In genomic region chr22:38751422-38752346, GRCh38 we compare ENCODE assay signal across 8 cellular contexts. TPM values are rescaled to one million over a fixed set of nuclear protein-coding genes. Genes with fewer than 3 reads are reported as not detected.
DNase-seq lines count a peak whose midpoint lies in the region; ATAC-seq and TF ChIP-seq lines count a peak whose summit lies in the region.

No MANE protein-coding gene starts in this region.

- peaks cover 55% of the 10 kb centered on the region for H3K4me1 Mint-ChIP-seq in activated CD8-positive, alpha-beta T cell treated with anti-CD3 and anti-CD28 coated beads for 36 hours (ENCODE audit: low read depth)
- H3K4me1 Mint-ChIP-seq in endothelial cell (ENCODE audit: unreplicated experiment), result peaks cover 13% of the 10 kb centered on the region

- peak overlapping the region; percentile 80 for H3K4me3 Mint-ChIP-seq in activated CD8-positive, alpha-beta T cell treated with anti-CD3 and anti-CD28 coated beads for 36 hours
- no peak overlapping the region for H3K4me3 Mint-ChIP-seq in endothelial cell (ENCODE audit: unreplicated experiment)

- peak; percentile 48 for ATAC-seq in GM18907 (IDR thresholded peaks at IDR 0.05; ENCODE audit: unreplicated experiment)
- ATAC-seq in activated CD8-positive, alpha-beta T cell treated with anti-CD3 and anti-CD28 coated beads for 36 hours, result peak; percentile 48

- intact Hi-C loops in activated CD8-positive, alpha-beta T cell treated with anti-CD3 and anti-CD28 coated beads for 36 hours (cut with micrococcal nuclease), result loop anchor here (10.0 kb wide), 1 partner anchor 47 kb away; the partner anchor contains the start of genes GTPBP1 and JOSD1

- peak; percentile 95 for DNase-seq in LNCaP clone FGC (ENCODE audit: low read depth)
- DNase-seq in activated CD8-positive, alpha-beta T cell treated with anti-CD3 and anti-CD28 coated beads for 36 hours, result peak; percentile 88
- DNase-seq in germinal center (ENCODE audit: low spot score), result peak; percentile 78
- peak; percentile 56 for DNase-seq in stimulated activated CD8-positive, alpha-beta memory T cell treated with anti-CD3 and anti-CD28 coated beads, Interleukin-12 subunit alpha, Interleukin-12 subunit beta, amount 100 ng/mL, for 1 hour (ENCODE audit: low read depth)
- no peak for DNase-seq in endothelial cell (ENCODE audit: low spot score)
- no peak for DNase-seq in DMS153 (lab: John Stamatoyannopoulos, UW)
- no peak for DNase-seq in DMS53 (lab: John Stamatoyannopoulos, UW)

- peaks cover 62% of the 10 kb centered on the region for H3K36me3 Mint-ChIP-seq in activated CD8-positive, alpha-beta T cell treated with anti-CD3 and anti-CD28 coated beads for 36 hours (ENCODE audit: low read depth)
- peaks cover 25% of the 10 kb centered on the region for H3K36me3 Mint-ChIP-seq in endothelial cell (ENCODE audit: low read depth, unreplicated experiment)

- H3K4me3 ChIP-seq in LNCaP clone FGC (ENCODE audit: low read depth, low read length), result no peak overlapping the region

- POLR2A ChIA-PET in activated CD8-positive, alpha-beta T cell treated with anti-CD3 and anti-CD28 coated beads for 36 hours (lab: Charles Lee), result interaction anchor here (0.6 to 40.0 kb wide), 10 partner anchors 9 to 561 kb away, joined by 3 to 905 read pairs (median 4); partner anchors contain the start of genes CBY1, FAM227A, GTPBP1 and TOMM22

- peak; percentile 20; the same call in 1 of the 2 replicates for TF ChIP-seq CTCF in LNCaP clone FGC (IDR thresholded peaks at IDR 0.05; ENCODE audit: control insufficient read depth, extremely low read depth, insufficient read depth)
- no peak for TF ChIP-seq CTCF in activated CD8-positive, alpha-beta T cell treated with anti-CD3 and anti-CD28 coated beads for 36 hours (IDR thresholded peaks at IDR 0.05)
- TF ChIP-seq CTCF in endothelial cell (IDR thresholded peaks at IDR 0.05; ENCODE audit: unreplicated experiment), result no peak

- no peaks in the 10 kb centered on the region for H3K27me3 Mint-ChIP-seq in activated CD8-positive, alpha-beta T cell treated with anti-CD3 and anti-CD28 coated beads for 36 hours
- peaks cover 11% of the 10 kb centered on the region for H3K27me3 Mint-ChIP-seq in endothelial cell (ENCODE audit: unreplicated experiment)

- no peaks in the 10 kb centered on the region for H3K9me3 Mint-ChIP-seq in activated CD8-positive, alpha-beta T cell treated with anti-CD3 and anti-CD28 coated beads for 36 hours
- H3K9me3 Mint-ChIP-seq in endothelial cell (ENCODE audit: unreplicated experiment), result no peaks in the 10 kb centered on the region

- peak overlapping the region; percentile 99 for H3K27ac Mint-ChIP-seq in activated CD8-positive, alpha-beta T cell treated with anti-CD3 and anti-CD28 coated beads for 36 hours
- H3K27ac Mint-ChIP-seq in endothelial cell (ENCODE audit: unreplicated experiment), result no peak overlapping the region

- CTCF ChIA-PET in activated CD8-positive, alpha-beta T cell treated with anti-CD3 and anti-CD28 coated beads for 36 hours (lab: Charles Lee), result interaction anchor here (0.8 to 5.7 kb wide), 9 partner anchors 9 to 252 kb away, joined by 3 to 39 read pairs (median 6); partner anchors contain the start of gene NPTXR

RNA-seq across cellular contexts. Expression of gene SUN2, which starts 4.1 kb away (rescaled TPM):
- 100 to 1,000 TPM; 101 to 107 TPM for total RNA-seq in activated CD8-positive, alpha-beta T cell treated with anti-CD3 and anti-CD28 coated beads for 36 hours
- total RNA-seq in endothelial cell (ENCODE audit: unreplicated experiment), result 74.4 TPM

RNA-seq across cellular contexts. Expression of gene DNAL4, which starts 42.3 kb away (rescaled TPM):
- 1 to 10 TPM; 5.5 to 6.0 TPM for total RNA-seq in activated CD8-positive, alpha-beta T cell treated with anti-CD3 and anti-CD28 coated beads for 36 hours
- 20.2 TPM for total RNA-seq in endothelial cell (ENCODE audit: unreplicated experiment)

RNA-seq across cellular contexts. Expression of gene GTPBP1, which starts 45.9 kb away (rescaled TPM):
- 10 to 100 TPM; 93.3 to 97.6 TPM for total RNA-seq in activated CD8-positive, alpha-beta T cell treated with anti-CD3 and anti-CD28 coated beads for 36 hours
- total RNA-seq in endothelial cell (ENCODE audit: unreplicated experiment), result 44.5 TPM

RNA-seq across cellular contexts. Expression of gene JOSD1, which starts 50.9 kb away (rescaled TPM):
- total RNA-seq in activated CD8-positive, alpha-beta T cell treated with anti-CD3 and anti-CD28 coated beads for 36 hours, result 10 to 100 TPM; 84.7 to 88.1 TPM
- total RNA-seq in endothelial cell (ENCODE audit: unreplicated experiment), result 49.6 TPM

Comparison
In these comparisons a context has a peak if more than half of its experiments do, and no peak if none do; other contexts are left out.
1. DNase-seq: peak in LNCaP clone FGC (single experiment), activated CD8-positive, alpha-beta T cell treated with anti-CD3 and anti-CD28 coated beads for 36 hours (single experiment), germinal center (single experiment) and stimulated activated CD8-positive, alpha-beta memory T cell treated with anti-CD3 and anti-CD28 coated beads, Interleukin-12 subunit alpha, Interleukin-12 subunit beta, amount 100 ng/mL, for 1 hour (single experiment); none in endothelial cell (single experiment), DMS153 (single experiment) and DMS53 (single experiment).